26 cellular contexts compared by ENCODE assay signal in genomic region chr3:54659347-54659746, GRCh38.
"Had no signal": no experiment of that assay in that cellular context is flagged by ENCODE, and none has a peak within 500 bp of the region (broad histone marks: within the 10 kb centered on the region; RNA-seq: fewer than 3 reads in every experiment).

No MANE protein-coding gene starts in this region.

- H3K27me3 Mint-ChIP-seq: memory B cell; natural killer cell treated with Interleukin-12 subunit alpha and Interleukin-12 subunit beta and Interleukin-15 and Interleukin-18, amount 100 ng/mL, for 72 hours; stimulated activated naive B cell treated with anti-CD40 and anti-IgM and Interleukin-4, amounts not matched to agents 10 μg/mL and 1 μg/mL and 100 μg/mL, for 72 hours had no signal

- H3K4me2 ChIP-seq: smooth muscle cell had no signal

- H3K4me3 ChIP-seq: left ventricle myocardium inferior, lung, mucosa of descending colon, pancreas, psoas muscle, right atrium auricular region, right lobe of liver, smooth muscle cell, stomach, thoracic aorta, tibial artery, upper lobe of right lung had no signal

- H3K36me3 ChIP-seq: left ventricle myocardium inferior, pancreas, right atrium auricular region, right lobe of liver, stomach, thoracic aorta, tibial artery, upper lobe of right lung had no signal

- H3K9me3 Mint-ChIP-seq: memory B cell had no signal

- H3K27ac Mint-ChIP-seq: memory B cell; naive thymus-derived CD4-positive, alpha-beta T cell; natural killer cell treated with Interleukin-12 subunit alpha and Interleukin-12 subunit beta and Interleukin-15 and Interleukin-18, amount 100 ng/mL, for 72 hours; stimulated activated naive B cell treated with anti-CD40 and anti-IgM and Interleukin-4, amounts not matched to agents 10 μg/mL and 1 μg/mL and 100 μg/mL, for 72 hours had no signal

- H3K4me3 Mint-ChIP-seq: memory B cell; naive thymus-derived CD4-positive, alpha-beta T cell; natural killer cell treated with Interleukin-12 subunit alpha and Interleukin-12 subunit beta and Interleukin-15 and Interleukin-18, amount 100 ng/mL, for 72 hours; neural crest cell; stimulated activated naive B cell treated with anti-CD40 and anti-IgM and Interleukin-4, amounts not matched to agents 10 μg/mL and 1 μg/mL and 100 μg/mL, for 72 hours had no signal

- H3K36me3 Mint-ChIP-seq: memory B cell; natural killer cell treated with Interleukin-12 subunit alpha and Interleukin-12 subunit beta and Interleukin-15 and Interleukin-18, amount 100 ng/mL, for 72 hours; stimulated activated naive B cell treated with anti-CD40 and anti-IgM and Interleukin-4, amounts not matched to agents 10 μg/mL and 1 μg/mL and 100 μg/mL, for 72 hours had no signal

- ATAC-seq: mucosa of descending colon; naive thymus-derived CD4-positive, alpha-beta T cell; natural killer cell treated with Interleukin-12 subunit alpha and Interleukin-12 subunit beta and Interleukin-15 and Interleukin-18, amount 100 ng/mL, for 72 hours; pancreas; psoas muscle; right lobe of liver; stimulated activated naive B cell treated with anti-CD40 and anti-IgM and Interleukin-4, amounts not matched to agents 10 μg/mL and 1 μg/mL and 100 μg/mL, for 72 hours; stimulated activated naive CD8-positive, alpha-beta T cell treated with anti-CD3 and anti-CD28 coated beads, Interleukin-15, Interleukin-2, amounts not matched to agents 100 U/mL and 50 U/mL, for 24 hours; upper lobe of right lung had no signal

- DNase-seq: hippocampal formation; kidney; left ventricle myocardium inferior; midbrain; mucosa of descending colon; naive thymus-derived CD4-positive, alpha-beta T cell; pancreas; psoas muscle; right lobe of liver; stimulated activated CD4-positive, alpha-beta T cell treated with anti-CD3 and anti-CD28 coated beads, Interleukin-1b, Interleukin-23, amount 100 ng/mL, for 48 hours; stimulated activated CD4-positive, alpha-beta T cell treated with anti-CD3 and anti-CD28 coated beads, Interleukin-2, amount 100 ng/mL, for 48 hours; stimulated activated CD4-positive, alpha-beta T cell treated with anti-CD3 and anti-CD28 coated beads, Interleukin-4, amount 100 ng/mL, for 4 hours; stimulated activated naive B cell treated with anti-CD40 and anti-IgM and Interleukin-4, amounts not matched to agents 10 μg/mL and 1 μg/mL and 100 μg/mL, for 72 hours; stimulated activated naive CD8-positive, alpha-beta T cell treated with anti-CD3 and anti-CD28 coated beads, Interleukin-15, Interleukin-2, amounts not matched to agents 100 U/mL and 50 U/mL, for 24 hours; stomach; tibial artery; trophoblast cell; upper lobe of right lung had no signal

- H3K4me1 ChIP-seq: pancreas, psoas muscle, right atrium auricular region, right lobe of liver, stomach, upper lobe of right lung had no signal

- H3K27me3 ChIP-seq: pancreas, right atrium auricular region, right lobe of liver, stomach, tibial artery, upper lobe of right lung had no signal

- H3K4me1 Mint-ChIP-seq: memory B cell; naive thymus-derived CD4-positive, alpha-beta T cell; stimulated activated naive B cell treated with anti-CD40 and anti-IgM and Interleukin-4, amounts not matched to agents 10 μg/mL and 1 μg/mL and 100 μg/mL, for 72 hours had no signal

- H3K27ac ChIP-seq: left ventricle myocardium inferior, pancreas, psoas muscle, right atrium auricular region, right lobe of liver, thoracic aorta, tibial artery, upper lobe of right lung had no signal

- FAIRE-seq: kidney, pancreas, urothelium cell line had no signal

- H3K9me3 ChIP-seq: left ventricle myocardium inferior, mucosa of descending colon, pancreas, psoas muscle, right atrium auricular region, right lobe of liver, stomach, thoracic aorta, tibial artery, upper lobe of right lung had no signal
